ENCODE assay signal across 21 cellular contexts in the genomic region with DNA sequence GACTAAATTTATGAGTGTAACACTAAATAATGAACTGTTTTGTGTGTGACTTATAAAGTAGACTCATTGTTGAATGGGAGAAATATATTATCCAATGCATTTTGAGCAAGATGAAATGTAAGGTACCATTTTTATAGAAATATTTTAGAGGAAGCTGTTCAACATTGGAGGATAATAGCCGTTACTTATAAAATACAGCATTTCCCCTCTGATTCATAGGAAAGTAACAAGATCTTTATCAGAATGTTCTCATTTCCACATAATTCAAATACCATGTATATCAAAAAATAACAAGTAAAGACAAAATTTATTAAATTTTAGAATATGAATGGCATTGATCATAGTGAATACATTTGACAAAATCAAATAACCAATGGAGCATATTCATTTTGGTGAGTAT.
DNase-seq lines count a peak whose midpoint lies in the region; ATAC-seq lines count a peak whose summit lies in the region.
"Had no signal": no experiment of that assay in that cellular context is flagged by ENCODE, and none has a peak within 500 bp of the region (broad histone marks: within the 10 kb centered on the region; RNA-seq: fewer than 3 reads in every experiment).

No MANE protein-coding gene starts in this region.

- H3K79me2 ChIP-seq in ACC112 (ENCODE audit: control insufficient read depth, insufficient read depth, low read length, unreplicated experiment): no peaks in the 10 kb centered on the region

- H3K36me3 Mint-ChIP-seq in activated T-helper 17 cell treated with anti-CD3 and anti-CD28 coated beads, Interleukin-2, amount 50 U/mL, for 72 hours (ENCODE audit: low read depth): no peaks in the 10 kb centered on the region

- H2BK120ac ChIP-seq in mesenchymal stem cell (ENCODE audit: low read depth, low read length): no peak overlapping the region

- H3K79me1 ChIP-seq in mesenchymal stem cell (replicated peaks; ENCODE audit: low read length, poor library complexity, severe bottlenecking): no peaks in the 10 kb centered on the region

- H4K8ac ChIP-seq in mesenchymal stem cell (ENCODE audit: low read length): no peak overlapping the region

- no peaks in the 10 kb centered on the region for H3K36me3 ChIP-seq in ACC112 (ENCODE audit: insufficient read depth, low read length)
- H3K36me3 ChIP-seq in mesenchymal stem cell (ENCODE audit: control insufficient read depth in 1 of 2, insufficient read depth in 2 of 2, low read depth in 1 of 2, low read length in 2 of 2): no peaks in the 10 kb centered on the region
- H3K36me3 ChIP-seq: esophagus muscularis mucosa had no signal

- no peak overlapping the region for H3K23ac ChIP-seq in mesenchymal stem cell (ENCODE audit: low read length in 2 of 2)

- H3K27me3 Mint-ChIP-seq in activated T-helper 17 cell treated with anti-CD3 and anti-CD28 coated beads, Interleukin-2, amount 50 U/mL, for 72 hours: no peaks in the 10 kb centered on the region
- H3K27me3 Mint-ChIP-seq: activated B cell treated with CpG ODN at 0.5 μM for 24 hours; activated naive CD4-positive, alpha-beta T cell treated with anti-CD3 and anti-CD28 coated beads, Interleukin-2, amount 10 ng/mL, durations not matched to agents 7 days and 5 days; CD4-positive, alpha-beta T cell; naive thymus-derived CD8-positive, alpha-beta T cell had no signal

- no peak overlapping the region for H3K27ac Mint-ChIP-seq in activated T-helper 17 cell treated with anti-CD3 and anti-CD28 coated beads, Interleukin-2, amount 50 U/mL, for 72 hours
- H3K27ac Mint-ChIP-seq: activated B cell treated with CpG ODN at 0.5 μM for 24 hours; activated naive CD4-positive, alpha-beta T cell treated with anti-CD3 and anti-CD28 coated beads, Interleukin-2, amount 10 ng/mL, durations not matched to agents 7 days and 5 days; CD4-positive, alpha-beta T cell; naive thymus-derived CD8-positive, alpha-beta T cell had no signal

- H2BK15ac ChIP-seq in mesenchymal stem cell (ENCODE audit: low read depth, poor library complexity, severe bottlenecking): no peak overlapping the region

- WGBS in mesenchymal stem cell: no CpG with 5 or more reads among the region's 1 CpG

- no peak overlapping the region for H2AK5ac ChIP-seq in mesenchymal stem cell (ENCODE audit: low read length, severe bottlenecking)

- H3K9ac ChIP-seq in mesenchymal stem cell (ENCODE audit: low read length): no peak overlapping the region

- H3K27ac ChIP-seq in ACC112 (ENCODE audit: low read depth, low read length) (peak overlapping the region; percentile 76), mesenchymal stem cell (ENCODE audit: low read length, poor library complexity, severe bottlenecking) (no peak overlapping the region)
- H3K27ac ChIP-seq: esophagus muscularis mucosa, RWPE1 had no signal

- H3K9me3 ChIP-seq in mesenchymal stem cell (ENCODE audit: control insufficient read depth, low read length): no peaks in the 10 kb centered on the region
- H3K9me3 ChIP-seq: esophagus muscularis mucosa had no signal

- H3K4me3 Mint-ChIP-seq in activated T-helper 17 cell treated with anti-CD3 and anti-CD28 coated beads, Interleukin-2, amount 50 U/mL, for 72 hours: peak overlapping the region; percentile 34
- H3K4me3 Mint-ChIP-seq: activated B cell treated with CpG ODN at 0.5 μM for 24 hours; activated naive CD4-positive, alpha-beta T cell treated with anti-CD3 and anti-CD28 coated beads, Interleukin-2, amount 10 ng/mL, durations not matched to agents 7 days and 5 days; CD4-positive, alpha-beta T cell; naive thymus-derived CD8-positive, alpha-beta T cell had no signal

- H2BK5ac ChIP-seq in mesenchymal stem cell (ENCODE audit: low read depth, low read length, poor library complexity, severe bottlenecking): no peak overlapping the region

- H3K9me3 Mint-ChIP-seq in activated T-helper 17 cell treated with anti-CD3 and anti-CD28 coated beads, Interleukin-2, amount 50 U/mL, for 72 hours: peaks cover 3% of the 10 kb centered on the region
- H3K9me3 Mint-ChIP-seq: activated B cell treated with CpG ODN at 0.5 μM for 24 hours had no signal

- H3K4me3 ChIP-seq in ACC112 (ENCODE audit: low read depth, low read length) (no peak overlapping the region), mesenchymal stem cell (ENCODE audit: insufficient read depth in 1 of 2, low read depth in 1 of 2, low read length in 2 of 2) (no peak overlapping the region)
- H3K4me3 ChIP-seq: esophagus muscularis mucosa had no signal

- H3K4ac ChIP-seq in mesenchymal stem cell (ENCODE audit: low read depth in 1 of 2, low read length in 2 of 2): no peak overlapping the region

- no peak overlapping the region for H3K18ac ChIP-seq in mesenchymal stem cell (ENCODE audit: low read depth in 1 of 2, low read length in 2 of 2)

- DNase-seq in EL (peak; percentile 29), iris pigment epithelial cell (ENCODE audit: low read depth) (peak; percentile 37), NCI-H2081 (lab: John Stamatoyannopoulos, UW) (no peak), midbrain (lab: John Stamatoyannopoulos, UW) (no peak), mesenchymal stem cell (no peak)
- DNase-seq: activated B cell treated with CpG ODN at 0.5 μM for 24 hours; activated CD4-positive, alpha-beta T cell treated with anti-CD3 and anti-CD28 coated beads, Interleukin-2, amount 50 U/mL, for 4 hours; activated naive CD4-positive, alpha-beta T cell treated with anti-CD3 and anti-CD28 coated beads, Interleukin-2, amount 10 ng/mL, durations not matched to agents 7 days and 5 days; CD4-positive, alpha-beta T cell; cerebellar nuclear complex; effector CD4-positive, alpha-beta T cell; KG1; left cardiac atrium; naive thymus-derived CD8-positive, alpha-beta T cell; NCI-H187; NCI-H526 treated with DMSO at 0.1 percent for 48 hours; T-helper 9 cell had no signal

- H3K27me3 ChIP-seq in ACC112 (ENCODE audit: insufficient read depth, low read length) (no peaks in the 10 kb centered on the region), mesenchymal stem cell (ENCODE audit: control insufficient read depth in 1 of 2, insufficient read depth in 1 of 2, low read length in 2 of 2) (no peaks in the 10 kb centered on the region)
- H3K27me3 ChIP-seq: esophagus muscularis mucosa had no signal

- H3K4me1 ChIP-seq in ACC112 (ENCODE audit: control insufficient read depth, insufficient read depth, low read length, unreplicated experiment): peaks cover 14% of the 10 kb centered on the region
- no peaks in the 10 kb centered on the region for H3K4me1 ChIP-seq in mesenchymal stem cell (ENCODE audit: control insufficient read depth, insufficient read depth, low read depth, low read length)
- H3K4me1 ChIP-seq: esophagus muscularis mucosa had no signal

- no peak for ATAC-seq in activated T-helper 17 cell treated with anti-CD3 and anti-CD28 coated beads, Interleukin-2, amount 50 U/mL, for 72 hours (replicated peaks)
- ATAC-seq: naive thymus-derived CD8-positive, alpha-beta T cell had no signal

- peaks cover 9% of the 10 kb centered on the region for H3K4me1 Mint-ChIP-seq in activated T-helper 17 cell treated with anti-CD3 and anti-CD28 coated beads, Interleukin-2, amount 50 U/mL, for 72 hours
- H3K4me1 Mint-ChIP-seq: activated B cell treated with CpG ODN at 0.5 μM for 24 hours had no signal

- no peak overlapping the region for H3K4me2 ChIP-seq in mesenchymal stem cell (ENCODE audit: low read length, poor library complexity, severe bottlenecking)

- H2BK12ac ChIP-seq in mesenchymal stem cell (ENCODE audit: low read length in 2 of 2): no peak overlapping the region

- H2AFZ ChIP-seq in ACC112 (ENCODE audit: low read length, unreplicated experiment): peak overlapping the region; percentile 20
- no peak overlapping the region for H2AFZ ChIP-seq in mesenchymal stem cell (ENCODE audit: low read depth, low read length)

- no peak overlapping the region for H4K91ac ChIP-seq in mesenchymal stem cell (ENCODE audit: low read length)

- H3K14ac ChIP-seq in mesenchymal stem cell (ENCODE audit: low read length in 2 of 2): no peak overlapping the region

Comparison
In these comparisons a context has a peak if more than half of its experiments do, and no peak if none do; other contexts are left out.
1. DNase-seq: peak in EL (single experiment) and iris pigment epithelial cell (single experiment); none in NCI-H2081 (0 of 2), midbrain (single experiment) and mesenchymal stem cell (single experiment).